In the genomic region with DNA sequence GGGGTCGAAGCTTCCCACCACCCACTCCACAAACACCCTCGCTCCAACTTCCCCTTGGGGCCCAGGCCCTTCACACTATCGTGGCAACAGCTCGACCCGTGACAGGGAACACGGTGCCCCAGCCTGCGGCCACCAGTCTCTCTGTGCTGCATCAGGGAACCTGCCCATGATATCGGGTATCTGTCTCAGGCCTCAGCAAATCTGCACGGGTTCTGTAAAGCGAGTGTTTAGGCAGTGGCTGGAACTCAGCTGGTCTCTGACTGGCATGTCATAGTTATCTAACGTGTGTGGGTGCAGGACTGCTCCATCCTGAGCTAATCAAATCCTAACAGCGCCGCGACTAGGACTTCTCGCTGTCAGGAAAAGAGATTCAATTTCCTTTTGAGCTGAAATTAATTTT, we compare ENCODE assay signal across 2 cellular contexts.
TF ChIP-seq lines count a peak whose summit lies in the region.

No MANE protein-coding gene starts in this region.

TF ChIP-seq in liver, 16 proteins besides CTCF, POLR2A, EP300 and RAD21:
- no peak for TF ChIP-seq MAX (IDR thresholded peaks at IDR 0.05)
- TF ChIP-seq EGR1 (IDR thresholded peaks at IDR 0.05; ENCODE audit: low read depth in 2 of 2) = no peak
- TF ChIP-seq YY1 (IDR thresholded peaks at IDR 0.05) = no peak
- no peak for TF ChIP-seq FOXA2 (IDR thresholded peaks at IDR 0.05)

TF ChIP-seq in HepG2, 621 proteins besides CTCF, POLR2A, EP300 and RAD21:
- no peak for TF ChIP-seq DMTF1 (CRISPR knock-in tag; IDR thresholded peaks at IDR 0.05)
- TF ChIP-seq TARDBP (CRISPR knock-in tag; IDR thresholded peaks at IDR 0.05) = no peak
- TF ChIP-seq TSC22D2 (CRISPR knock-in tag; IDR thresholded peaks at IDR 0.05; ENCODE audit: borderline replicate concordance) = no peak
- TF ChIP-seq ZNF570 (CRISPR knock-in tag; IDR thresholded peaks at IDR 0.05; ENCODE audit: borderline replicate concordance) = no peak
- no peak for TF ChIP-seq ZNF619 (CRISPR knock-in tag; IDR thresholded peaks at IDR 0.05)
- no peak for TF ChIP-seq MAFK (conservative IDR thresholded peaks at IDR 0.05 in 1 of 2, IDR thresholded peaks at IDR 0.05 in 1 of 2; ENCODE audit: low read length in 2 of 2)
- no peak for TF ChIP-seq PRDM15 (CRISPR knock-in tag; IDR thresholded peaks at IDR 0.05)
- TF ChIP-seq, protein P1, sequence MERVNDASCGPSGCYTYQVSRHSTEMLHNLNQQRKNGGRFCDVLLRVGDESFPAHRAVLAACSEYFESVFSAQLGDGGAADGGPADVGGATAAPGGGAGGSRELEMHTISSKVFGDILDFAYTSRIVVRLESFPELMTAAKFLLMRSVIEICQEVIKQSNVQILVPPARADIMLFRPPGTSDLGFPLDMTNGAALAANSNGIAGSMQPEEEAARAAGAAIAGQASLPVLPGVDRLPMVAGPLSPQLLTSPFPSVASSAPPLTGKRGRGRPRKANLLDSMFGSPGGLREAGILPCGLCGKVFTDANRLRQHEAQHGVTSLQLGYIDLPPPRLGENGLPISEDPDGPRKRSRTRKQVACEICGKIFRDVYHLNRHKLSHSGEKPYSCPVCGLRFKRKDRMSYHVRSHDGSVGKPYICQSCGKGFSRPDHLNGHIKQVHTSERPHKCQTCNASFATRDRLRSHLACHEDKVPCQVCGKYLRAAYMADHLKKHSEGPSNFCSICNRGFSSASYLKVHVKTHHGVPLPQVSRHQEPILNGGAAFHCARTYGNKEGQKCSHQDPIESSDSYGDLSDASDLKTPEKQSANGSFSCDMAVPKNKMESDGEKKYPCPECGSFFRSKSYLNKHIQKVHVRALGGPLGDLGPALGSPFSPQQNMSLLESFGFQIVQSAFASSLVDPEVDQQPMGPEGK (CRISPR knock-in tag; IDR thresholded peaks at IDR 0.05) = no peak
- TF ChIP-seq ZBTB2 (CRISPR knock-in tag; IDR thresholded peaks at IDR 0.05; ENCODE audit: low read depth) = no peak
- no peak for TF ChIP-seq SYNCRIP (IDR thresholded peaks at IDR 0.05; ENCODE audit: insufficient read depth, low read depth, low read length)
- no peak for TF ChIP-seq KDM2A (CRISPR knock-in tag; IDR thresholded peaks at IDR 0.05; ENCODE audit: borderline replicate concordance, low read depth)
- TF ChIP-seq SOX5 (CRISPR knock-in tag; IDR thresholded peaks at IDR 0.05; ENCODE audit: borderline replicate concordance) = no peak
- TF ChIP-seq ZNF205 (CRISPR knock-in tag; IDR thresholded peaks at IDR 0.05) = no peak
- TF ChIP-seq MEIS2 (CRISPR knock-in tag; IDR thresholded peaks at IDR 0.05) = no peak
